21 cellular contexts compared by ENCODE assay signal in the genomic region with DNA sequence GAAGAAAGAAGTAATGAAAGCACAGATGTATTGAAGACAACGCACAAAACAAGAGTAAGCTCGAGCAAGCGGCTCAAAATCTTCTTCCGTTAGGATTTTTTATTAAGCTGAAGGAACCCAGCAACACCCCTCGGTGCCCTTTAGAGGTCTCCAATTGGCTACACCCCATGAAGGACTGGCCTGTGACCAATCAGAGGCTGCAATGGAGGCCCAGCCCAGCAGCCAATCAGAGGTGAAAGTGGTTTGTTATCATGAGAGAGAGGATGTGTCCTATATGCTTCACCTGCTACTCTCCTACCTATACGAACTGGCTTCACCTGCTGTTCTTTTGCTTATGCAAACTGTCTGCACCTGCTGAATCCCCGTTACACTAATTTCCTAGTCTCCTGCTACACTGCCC.
"Had no signal": no experiment of that assay in that cellular context is flagged by ENCODE, and none has a peak within 500 bp of the region (broad histone marks: within the 10 kb centered on the region; RNA-seq: fewer than 3 reads in every experiment).

No MANE protein-coding gene starts in this region.

- H3K4me1 ChIP-seq: esophagus squamous epithelium, prostate gland had no signal

- H3K4me3 ChIP-seq: coronary artery, esophagus squamous epithelium, hepatocyte, prostate gland had no signal

- FAIRE-seq: endothelial cell of umbilical vein, keratinocyte had no signal

- H3K36me3 ChIP-seq: esophagus squamous epithelium, prostate gland had no signal

- H3K9me3 ChIP-seq: esophagus squamous epithelium, prostate gland had no signal

- H3K79me2 ChIP-seq: hepatocyte had no signal

- H3K27me3 ChIP-seq: esophagus squamous epithelium, hepatocyte had no signal

- H3K4me2 ChIP-seq: hepatocyte had no signal

- H3K27ac ChIP-seq: coronary artery, esophagus squamous epithelium, hepatocyte, prostate gland had no signal

- H2AFZ ChIP-seq: hepatocyte had no signal

- DNase-seq: activated CD4-positive, alpha-beta T cell treated with anti-CD3 and anti-CD28 coated beads, Interleukin-2, amount 10 ng/mL, durations not matched to agents 24 days and 14 days; activated CD4-positive, CD25-positive, alpha-beta regulatory T cell; activated gamma-delta T cell treated with Interleukin-2 at 50 U/mL for 16 hours; activated naive CD8-positive, alpha-beta T cell treated with anti-CD3 and anti-CD28 coated beads for 36 hours; central memory CD4-positive, alpha-beta T cell; effector CD4-positive, alpha-beta T cell; esophagus squamous epithelium; mammary epithelial cell; right cardiac atrium; small intestine; stimulated activated CD4-positive, alpha-beta T cell treated with anti-CD3 and anti-CD28 coated beads, Interleukin-4, amount 100 ng/mL, for 4 hours; stimulated activated CD8-positive, alpha-beta memory T cell treated with anti-CD3 and anti-CD28 coated beads, Interleukin-4, amount 100 ng/mL, for 48 hours; stimulated activated naive CD4-positive, alpha-beta T cell treated with Interleukin-2 at 50 U/mL for 16 hours; substantia nigra; trophoblast cell had no signal

- ATAC-seq: left lobe of liver, right cardiac atrium had no signal
